Comparison of ENCODE assay signal across 29 cellular contexts in genomic region chr6:167492096-167492449, GRCh38.
DNase-seq lines count a peak whose midpoint lies in the region; ATAC-seq and TF ChIP-seq lines count a peak whose summit lies in the region.
"Had no signal": no experiment of that assay in that cellular context is flagged by ENCODE, and none has a peak within 500 bp of the region (broad histone marks: within the 10 kb centered on the region; RNA-seq: fewer than 3 reads in every experiment).

No MANE protein-coding gene starts in this region.

- no peaks in the 10 kb centered on the region for H3K27me3 ChIP-seq in WERI-Rb-1 (ENCODE audit: insufficient read depth, low read depth, severe bottlenecking)
- no peaks in the 10 kb centered on the region for H3K27me3 ChIP-seq in left ventricle myocardium inferior (ENCODE audit: low read depth)
- H3K27me3 ChIP-seq in foreskin keratinocyte = no peaks in the 10 kb centered on the region
- H3K27me3 ChIP-seq: breast epithelium had no signal

- H3K4me3 ChIP-seq in WERI-Rb-1 (ENCODE audit: low read depth, low read length) = peak overlapping the region; percentile 29
- H3K4me3 ChIP-seq in left ventricle myocardium inferior = no peak overlapping the region
- H3K4me3 ChIP-seq: A549, PC-9, spleen, thoracic aorta had no signal

- peaks cover 8% of the 10 kb centered on the region for H3K27me3 Mint-ChIP-seq in progenitor cell of endocrine pancreas

- no peaks in the 10 kb centered on the region for H3K36me3 Mint-ChIP-seq in progenitor cell of endocrine pancreas (ENCODE audit: insufficient read depth)
- H3K36me3 Mint-ChIP-seq: CD8-positive, alpha-beta memory T cell; natural killer cell treated with Interleukin-12 subunit alpha and Interleukin-12 subunit beta and Interleukin-15 and Interleukin-18, amount 100 ng/mL, for 72 hours had no signal

- intact Hi-C loops in left ventricle myocardium inferior (cut with micrococcal nuclease) = no loop called here

- ATAC-seq in GM21390 (IDR thresholded peaks at IDR 0.05; ENCODE audit: unreplicated experiment) (no peak), foreskin keratinocyte (no peak)
- ATAC-seq: A549; activated CD4-positive, alpha-beta T cell treated with anti-CD3 and anti-CD28 coated beads for 36 hours; activated CD8-positive, alpha-beta T cell treated with anti-CD3 and anti-CD28 coated beads, Interleukin-2, amount 10 ng/mL, durations not matched to agents 7 days and 5 days; natural killer cell treated with Interleukin-12 subunit alpha and Interleukin-12 subunit beta and Interleukin-15 and Interleukin-18, amount 100 ng/mL, for 72 hours had no signal

- no peak overlapping the region for H3K4me3 Mint-ChIP-seq in progenitor cell of endocrine pancreas (ENCODE audit: low read depth)
- H3K4me3 Mint-ChIP-seq: activated CD4-positive, alpha-beta T cell treated with anti-CD3 and anti-CD28 coated beads for 36 hours; activated CD8-positive, alpha-beta T cell treated with anti-CD3 and anti-CD28 coated beads, Interleukin-2, amount 10 ng/mL, durations not matched to agents 7 days and 5 days; CD8-positive, alpha-beta memory T cell; natural killer cell treated with Interleukin-12 subunit alpha and Interleukin-12 subunit beta and Interleukin-15 and Interleukin-18, amount 100 ng/mL, for 72 hours; stimulated activated naive CD8-positive, alpha-beta T cell treated with anti-CD3 and anti-CD28 coated beads, Interleukin-15, Interleukin-2, amounts not matched to agents 100 ng/mL and 50 ng/mL, for 24 hours had no signal

- H3K4me1 Mint-ChIP-seq in progenitor cell of endocrine pancreas (ENCODE audit: low read depth) = peaks cover 48% of the 10 kb centered on the region
- H3K4me1 Mint-ChIP-seq: activated CD4-positive, alpha-beta T cell treated with anti-CD3 and anti-CD28 coated beads for 36 hours; CD8-positive, alpha-beta memory T cell had no signal

- peak overlapping the region; percentile 23 for H3K27ac ChIP-seq in C4-2B
- H3K27ac ChIP-seq in WERI-Rb-1 = peak overlapping the region; percentile 94
- peak overlapping the region; percentile 36 for H3K27ac ChIP-seq in left ventricle myocardium inferior (replicated peaks)
- H3K27ac ChIP-seq in foreskin keratinocyte = no peak overlapping the region
- H3K27ac ChIP-seq: A549, breast epithelium, PC-9, spleen, thoracic aorta had no signal

- DNase-seq in WERI-Rb-1 (peak; percentile 78), left ventricle myocardium inferior (peak; percentile 43), progenitor cell of endocrine pancreas (ENCODE audit: low spot score, unreplicated experiment) (no peak), NCI-H524 (lab: John Stamatoyannopoulos, UW) (no peak), foreskin keratinocyte (no peak), GM20000 (ENCODE audit: low spot score) (no peak)
- DNase-seq: activated CD4-positive, alpha-beta T cell treated with anti-CD3 and anti-CD28 coated beads for 36 hours; activated CD8-positive, alpha-beta T cell treated with anti-CD3 and anti-CD28 coated beads, Interleukin-2, amount 10 ng/mL, durations not matched to agents 7 days and 5 days; activated naive CD4-positive, alpha-beta T cell treated with anti-CD3 and anti-CD28 coated beads, Interleukin-2, amount 50 U/mL, for 16 hours; CD8-positive, alpha-beta memory T cell; DMS 273 treated with DMSO at 0.1 percent for 48 hours; NCI-H1092; NCI-H187; NCI-H2171 treated with DMSO at 0.1 percent for 48 hours; NCI-H510A treated with DMSO at 0.1 percent for 48 hours; NK-92 treated with Interleukin-12 subunit alpha and Interleukin-12 subunit beta, amount 100 ng/mL, for 24 hours; PC-9; retina; SHP77; spleen; stimulated activated CD4-positive, alpha-beta T cell treated with anti-CD3 and anti-CD28 coated beads, Interleukin-2, amount 100 ng/mL, for 24 hours had no signal

- H3K4me1 ChIP-seq in left ventricle myocardium inferior = peaks cover 33% of the 10 kb centered on the region
- no peaks in the 10 kb centered on the region for H3K4me1 ChIP-seq in foreskin keratinocyte
- H3K4me1 ChIP-seq: A549, breast epithelium had no signal

- H3K9me3 ChIP-seq in WERI-Rb-1 (ENCODE audit: severe bottlenecking) (no peaks in the 10 kb centered on the region), left ventricle myocardium inferior (replicated peaks) (no peaks in the 10 kb centered on the region)
- H3K9me3 ChIP-seq: A549, breast epithelium, spleen, thoracic aorta had no signal

- H3K36me3 ChIP-seq in WERI-Rb-1 (no peaks in the 10 kb centered on the region), left ventricle myocardium inferior (no peaks in the 10 kb centered on the region)
- H3K36me3 ChIP-seq: breast epithelium, spleen, thoracic aorta had no signal

- H3K9me3 Mint-ChIP-seq in progenitor cell of endocrine pancreas (ENCODE audit: low read depth) = no peaks in the 10 kb centered on the region
- H3K9me3 Mint-ChIP-seq: activated T-helper 2 cell treated with anti-CD3 and anti-CD28 coated beads, Interferon-gamma antibody, Interleukin-2, Interleukin-4, amounts not matched to agents 10 μg/mL and 5 μg/mL and 100 μg/mL, durations not matched to agents 14 hours and 24 hours and 36 hours; natural killer cell treated with Interleukin-12 subunit alpha and Interleukin-12 subunit beta and Interleukin-15 and Interleukin-18, amount 100 ng/mL, for 72 hours; stimulated activated naive CD8-positive, alpha-beta T cell treated with anti-CD3 and anti-CD28 coated beads, Interleukin-15, Interleukin-2, amounts not matched to agents 100 ng/mL and 50 ng/mL, for 24 hours had no signal

- TF ChIP-seq CTCF in C4-2B (conservative IDR thresholded peaks at IDR 0.05) = no peak
- peak; percentile 7; the same call in 1 of the 2 replicates for TF ChIP-seq CTCF in WERI-Rb-1 (IDR thresholded peaks at IDR 0.05; ENCODE audit: low read depth, low read length)
- TF ChIP-seq CTCF in left ventricle myocardium inferior (IDR thresholded peaks at IDR 0.05; ENCODE audit: borderline replicate concordance) = no peak
- TF ChIP-seq CTCF in progenitor cell of endocrine pancreas (IDR thresholded peaks at IDR 0.05; ENCODE audit: unreplicated experiment) = no peak
- TF ChIP-seq CTCF in foreskin keratinocyte (conservative IDR thresholded peaks at IDR 0.05) = no peak
- no peak for TF ChIP-seq CTCF in GM20000 (IDR thresholded peaks at IDR 0.05; ENCODE audit: extremely low read depth, missing control alignments)

- peak overlapping the region; percentile 91 for H3K27ac Mint-ChIP-seq in progenitor cell of endocrine pancreas
- H3K27ac Mint-ChIP-seq: activated CD4-positive, alpha-beta T cell treated with anti-CD3 and anti-CD28 coated beads for 36 hours; activated CD8-positive, alpha-beta T cell treated with anti-CD3 and anti-CD28 coated beads, Interleukin-2, amount 10 ng/mL, durations not matched to agents 7 days and 5 days; activated T-helper 2 cell treated with anti-CD3 and anti-CD28 coated beads, Interferon-gamma antibody, Interleukin-2, Interleukin-4, amounts not matched to agents 10 μg/mL and 5 μg/mL and 100 μg/mL, durations not matched to agents 14 hours and 24 hours and 36 hours; natural killer cell treated with Interleukin-12 subunit alpha and Interleukin-12 subunit beta and Interleukin-15 and Interleukin-18, amount 100 ng/mL, for 72 hours; stimulated activated naive CD8-positive, alpha-beta T cell treated with anti-CD3 and anti-CD28 coated beads, Interleukin-15, Interleukin-2, amounts not matched to agents 100 ng/mL and 50 ng/mL, for 24 hours had no signal

Comparison
In these comparisons a context has a peak if more than half of its experiments do, and no peak if none do; other contexts are left out.
1. DNase-seq: peak in WERI-Rb-1 (single experiment) and left ventricle myocardium inferior (single experiment); none in progenitor cell of endocrine pancreas (single experiment), NCI-H524 (0 of 2), foreskin keratinocyte (0 of 2) and GM20000 (single experiment).